Comparison of ENCODE assay signal across 8 cellular contexts in genomic region chr4:168514249-168514852, GRCh38. TPM values are rescaled to one million over a fixed set of nuclear protein-coding genes. Genes with fewer than 3 reads are reported as not detected.
A peak's percentile ranks its signal among the peaks of the same experiment; 100 is the strongest.
DNase-seq lines count a peak whose midpoint lies in the region; ATAC-seq and TF ChIP-seq lines count a peak whose summit lies in the region.

No MANE protein-coding gene starts in this region.

- H3K9me3 Mint-ChIP-seq in activated naive CD8-positive, alpha-beta T cell treated with anti-CD3 and anti-CD28 coated beads, Interleukin-2, amount 50 U/mL, for 24 hours, result no peaks in the 10 kb centered on the region

- no peaks in the 10 kb centered on the region for H3K36me3 ChIP-seq in RWPE2 (ENCODE audit: low read depth)

- H3K4me3 ChIP-seq in RWPE2 (ENCODE audit: severe bottlenecking), result no peak overlapping the region

- H3K4me1 Mint-ChIP-seq in activated naive CD8-positive, alpha-beta T cell treated with anti-CD3 and anti-CD28 coated beads, Interleukin-2, amount 50 U/mL, for 24 hours, result peaks cover 37% of the 10 kb centered on the region

- no peak overlapping the region for H3K27ac Mint-ChIP-seq in activated naive CD8-positive, alpha-beta T cell treated with anti-CD3 and anti-CD28 coated beads, Interleukin-2, amount 50 U/mL, for 24 hours

- TF ChIP-seq CTCF in GM13977 (IDR thresholded peaks at IDR 0.05; ENCODE audit: extremely low read depth, insufficient read depth, missing control alignments), result peak; percentile 27
- peak; percentile 76 for TF ChIP-seq CTCF in RWPE2 (IDR thresholded peaks at IDR 0.05; ENCODE audit: poor library complexity, severe bottlenecking)

- H3K9me3 ChIP-seq in RWPE2 (ENCODE audit: severe bottlenecking), result no peaks in the 10 kb centered on the region

- no peaks in the 10 kb centered on the region for H3K36me3 Mint-ChIP-seq in activated naive CD8-positive, alpha-beta T cell treated with anti-CD3 and anti-CD28 coated beads, Interleukin-2, amount 50 U/mL, for 24 hours (ENCODE audit: low read depth)

- H3K27me3 Mint-ChIP-seq in activated naive CD8-positive, alpha-beta T cell treated with anti-CD3 and anti-CD28 coated beads, Interleukin-2, amount 50 U/mL, for 24 hours, result no peaks in the 10 kb centered on the region

- peaks cover 4% of the 10 kb centered on the region for H3K4me1 ChIP-seq in RWPE2 (ENCODE audit: insufficient read depth, poor library complexity, severe bottlenecking)

- H3K27me3 ChIP-seq in RWPE2 (ENCODE audit: insufficient read depth, poor library complexity, severe bottlenecking), result no peaks in the 10 kb centered on the region

- no peak for ATAC-seq in RWPE2 (ENCODE audit: low read depth)
- ATAC-seq in GM18520 (IDR thresholded peaks at IDR 0.05; ENCODE audit: unreplicated experiment), result no peak
- no peak for ATAC-seq in activated naive CD8-positive, alpha-beta T cell treated with anti-CD3 and anti-CD28 coated beads, Interleukin-2, amount 50 U/mL, for 24 hours

- DNase-seq in A172 (ENCODE audit: low spot score) (peak; percentile 34), GM13977 (ENCODE audit: low spot score) (peak; percentile 19), RWPE2 (ENCODE audit: low spot score) (no peak), glomerular visceral epithelial cell (ENCODE audit: extremely low spot score) (peak; percentile 42), NCI-H2107 (lab: John Stamatoyannopoulos, UW) (no peak), activated gamma-delta T cell treated with Interleukin-2 at 50 U/mL for 16 hours (no peak)
- no peak for DNase-seq in activated naive CD8-positive, alpha-beta T cell treated with anti-CD3 and anti-CD28 coated beads, Interleukin-2, amount 50 U/mL, for 24 hours

- no peak overlapping the region for H3K4me3 Mint-ChIP-seq in activated naive CD8-positive, alpha-beta T cell treated with anti-CD3 and anti-CD28 coated beads, Interleukin-2, amount 50 U/mL, for 24 hours

- H3K27ac ChIP-seq in RWPE2 (ENCODE audit: poor library complexity, severe bottlenecking), result no peak overlapping the region

- in situ Hi-C loops in GM13977 (cut with MboI; ENCODE audit: low pct_unique_long_range_greater_than_20kb, low sequenced_read_pairs, unreplicated experiment), result loop anchor here (25.0 kb wide), 1 partner anchor 398 kb away; no protein-coding TSS in a partner anchor

RNA-seq across cellular contexts. Expression of gene PALLD, which starts 17.5 kb away (rescaled TPM):
- 17.9 and 26.4 TPM in 2 replicates for total RNA-seq in A172 (2014; rRNA removed; shearing (Covaris generic))

RNA-seq across cellular contexts. Expression of gene DDX60L, which starts 34.1 kb away (rescaled TPM):
- 11.5 and 13.8 TPM in 2 replicates for total RNA-seq in A172 (2014; rRNA removed; shearing (Covaris generic))

Comparison
In these comparisons a context has a peak if more than half of its experiments do, and no peak if none do; other contexts are left out.
1. DNase-seq: peak in A172 (single experiment), GM13977 (single experiment) and glomerular visceral epithelial cell (single experiment); none in RWPE2 (single experiment), NCI-H2107 (single experiment), activated naive CD8-positive, alpha-beta T cell treated with anti-CD3 and anti-CD28 coated beads, Interleukin-2, amount 50 U/mL, for 24 hours (single experiment) and activated gamma-delta T cell treated with Interleukin-2 at 50 U/mL for 16 hours (single experiment).